Comparison of ENCODE assay signal across 1 cellular context in genomic region chr17:1782171-1782567, GRCh38.
TF ChIP-seq lines count a peak whose summit lies in the region.

No MANE protein-coding gene starts in this region.

TF ChIP-seq in K562, 482 proteins besides CTCF, POLR2A, EP300 and RAD21:
- TF ChIP-seq ZNF121 (CRISPR knock-in tag; conservative IDR thresholded peaks at IDR 0.05) (peak; percentile 55; the same call in 1 of the 2 replicates), ELF4 (CRISPR knock-in tag; IDR thresholded peaks at IDR 0.05) (no peak), ETS1 (conservative IDR thresholded peaks at IDR 0.05; ENCODE audit: control insufficient read depth, low read depth, low read length) (no peak), TGIF2 (CRISPR knock-in tag; IDR thresholded peaks at IDR 0.05) (no peak), SRSF1 (IDR thresholded peaks at IDR 0.05; ENCODE audit: low read depth, low read length) (no peak)
